ENCODE assay signal across 11 cellular contexts in genomic region chr7:37408241-37408884, GRCh38. TPM values are rescaled to one million over a fixed set of nuclear protein-coding genes. Genes with fewer than 3 reads are reported as not detected.
A peak's percentile ranks its signal among the peaks of the same experiment; 100 is the strongest.
DNase-seq lines count a peak whose midpoint lies in the region; ATAC-seq and TF ChIP-seq lines count a peak whose summit lies in the region.
"Had no signal": no experiment of that assay in that cellular context is flagged by ENCODE, and none has a peak within 500 bp of the region (broad histone marks: within the 10 kb centered on the region; RNA-seq: fewer than 3 reads in every experiment).

No MANE protein-coding gene starts in this region.

- H3K4me1 Mint-ChIP-seq in activated T-cell treated with anti-CD3 and anti-CD28 coated beads, Interleukin-2, amount 50 U/mL, for 72 hours (ENCODE audit: low read depth) = peaks cover 85% of the 10 kb centered on the region

- peaks cover 3 to 5% of the 10 kb centered on the region in 2 donors for H3K9me3 Mint-ChIP-seq in activated T-cell treated with anti-CD3 and anti-CD28 coated beads, Interleukin-2, amount 50 U/mL, for 72 hours

- no peak for TF ChIP-seq EP300 in SK-N-SH (IDR thresholded peaks at IDR 0.05; ENCODE audit: borderline replicate concordance in 1 of 2, low read depth in 1 of 2, low read length in 1 of 2)

- no peaks in the 10 kb centered on the region for H3K79me2 ChIP-seq in SK-N-SH (ENCODE audit: insufficient read depth)

- no peak overlapping the region for H3K4me3 ChIP-seq in SK-N-SH (ENCODE audit: low read depth in 2 of 2, low read length in 1 of 2)
- H3K4me3 ChIP-seq in neutrophil (ENCODE audit: low read depth in 1 of 2, low read length in 1 of 2) = peak overlapping the region; percentile 1 to 24

- H3K4me2 ChIP-seq in SK-N-SH = no peak overlapping the region

- no peak for TF ChIP-seq RAD21 in SK-N-SH (IDR thresholded peaks at IDR 0.05; ENCODE audit: low read length)

- H3K4me1 ChIP-seq in SK-N-SH (ENCODE audit: control insufficient read depth in 1 of 2, insufficient read depth in 2 of 2, low read depth in 1 of 2, low read length in 1 of 2) = peaks cover 0 to 2% of the 10 kb centered on the region in 2 experiments; a peak in 2 of 4 replicates
- peaks cover 41 to 45% of the 10 kb centered on the region in 2 experiments for H3K4me1 ChIP-seq in neutrophil (ENCODE audit: control insufficient read depth in 1 of 2, insufficient read depth in 1 of 2, low read depth in 1 of 2, low read length in 1 of 2)

- H4K20me1 ChIP-seq in SK-N-SH (ENCODE audit: insufficient read depth) = no peaks in the 10 kb centered on the region

- no peak overlapping the region for H2AFZ ChIP-seq in SK-N-SH (ENCODE audit: low read depth)

- 27% methylated on average over 9 of the region's 9 CpGs for WGBS in SK-N-SH (ENCODE audit: low lambda C conversion rate)

- peak; percentile 28 for DNase-seq in SK-N-SH
- DNase-seq in activated T-cell treated with anti-CD3 and anti-CD28 coated beads, Interleukin-2, amount 50 U/mL, for 72 hours = no peak
- no peak for DNase-seq in GM20000 (ENCODE audit: low spot score)
- DNase-seq in omental fat pad (ENCODE audit: low spot score) = no peak
- DNase-seq in NCI-H526 treated with DMSO at 0.1 percent for 48 hours (lab: John Stamatoyannopoulos, UW) = no peak
- DNase-seq: foreskin melanocyte had no signal

- TF ChIP-seq CTCF in SK-N-SH (IDR thresholded peaks at IDR 0.05) (no peak), neutrophil (IDR thresholded peaks at IDR 0.05) (no peak), GM20000 (IDR thresholded peaks at IDR 0.05; ENCODE audit: extremely low read depth, missing control alignments) (no peak), omental fat pad (IDR thresholded peaks at IDR 0.05) (no peak)

- H3K36me3 Mint-ChIP-seq in activated T-cell treated with anti-CD3 and anti-CD28 coated beads, Interleukin-2, amount 50 U/mL, for 72 hours (ENCODE audit: insufficient read depth in 2 of 2) = peaks cover 7 to 8% of the 10 kb centered on the region in 2 donors

- no peaks in the 10 kb centered on the region; the same call in 1 of the 2 replicates for H3K9me3 ChIP-seq in SK-N-SH
- H3K9me3 ChIP-seq in KOPT-K1 (ENCODE audit: insufficient read depth, low read length, poor library complexity, severe bottlenecking) = peaks cover 4% of the 10 kb centered on the region
- no peaks in the 10 kb centered on the region for H3K9me3 ChIP-seq in neutrophil

- no peaks in the 10 kb centered on the region for H3F3A ChIP-seq in SK-N-SH (replicated peaks; ENCODE audit: insufficient read depth)

- CTCF ChIA-PET in SK-N-SH (lab: Yijun Ruan, JAX) = no interaction called here

- H3K27ac Mint-ChIP-seq in activated T-cell treated with anti-CD3 and anti-CD28 coated beads, Interleukin-2, amount 50 U/mL, for 72 hours = peak overlapping the region; percentile 98

- H3K27me3 Mint-ChIP-seq in activated T-cell treated with anti-CD3 and anti-CD28 coated beads, Interleukin-2, amount 50 U/mL, for 72 hours (ENCODE audit: low read depth) = no peaks in the 10 kb centered on the region

- no peak overlapping the region for H3K9ac ChIP-seq in SK-N-SH

- H3K27ac ChIP-seq in SK-N-SH (ENCODE audit: low read depth in 2 of 2, low read length in 1 of 2) = peak overlapping the region in 1 of 2 experiments; percentile 40; a peak in 1 of 4 replicates
- peak overlapping the region; percentile 44 for H3K27ac ChIP-seq in KOPT-K1 (ENCODE audit: low read depth, low read length, poor library complexity, severe bottlenecking)
- H3K27ac ChIP-seq in neutrophil = peak overlapping the region; percentile 75
- H3K27ac ChIP-seq: 22Rv1 had no signal

- ATAC-seq in SK-N-SH treated with all-trans-retinoic acid at 6 μM for 48 hours (no peak), omental fat pad (ENCODE audit: low FRiP score) (no peak)
- ATAC-seq in activated T-cell treated with anti-CD3 and anti-CD28 coated beads, Interleukin-2, amount 50 U/mL, for 72 hours (replicated peaks in 1 of 2) = peak; percentile 63 to 69

- H3K9me2 ChIP-seq in SK-N-SH = no peaks in the 10 kb centered on the region

- H3K36me3 ChIP-seq in SK-N-SH (replicated peaks in 1 of 2; ENCODE audit: control insufficient read depth in 1 of 2, insufficient read depth in 2 of 2, low read length in 1 of 2) = no peaks in the 10 kb centered on the region
- no peaks in the 10 kb centered on the region for H3K36me3 ChIP-seq in KOPT-K1 (ENCODE audit: insufficient read depth, low read length)
- H3K36me3 ChIP-seq in neutrophil = no peaks in the 10 kb centered on the region

- peak overlapping the region; percentile 88 to 98 for H3K4me3 Mint-ChIP-seq in activated T-cell treated with anti-CD3 and anti-CD28 coated beads, Interleukin-2, amount 50 U/mL, for 72 hours
- H3K4me3 Mint-ChIP-seq: neural crest cell had no signal

- POLR2A ChIA-PET in SK-N-SH (lab: Yijun Ruan, JAX) = no interaction called here

- H3K27me3 ChIP-seq in SK-N-SH (ENCODE audit: insufficient read depth) (no peaks in the 10 kb centered on the region), neutrophil (no peaks in the 10 kb centered on the region)

TF ChIP-seq in SK-N-SH, 30 proteins besides CTCF, POLR2A, EP300 and RAD21:
- TF ChIP-seq GATA2 (CRISPR knock-in tag; IDR thresholded peaks at IDR 0.05) (peak; percentile 28; the same call in 1 of the 2 replicates), RFX5 (IDR thresholded peaks at IDR 0.05; ENCODE audit: low read length) (no peak), IRF3 (IDR thresholded peaks at IDR 0.05; ENCODE audit: low read depth, low read length) (no peak)
TF ChIP-seq in SK-N-SH: peak in this region for 1.

TF ChIP-seq in SK-N-SH treated with all-trans-retinoic acid at 6 μM for 48 hours, 23 proteins besides CTCF, POLR2A, EP300 and RAD21:
- no peak for TF ChIP-seq TOX (CRISPR knock-in tag; IDR thresholded peaks at IDR 0.05; ENCODE audit: borderline replicate concordance)
- TF ChIP-seq ZFP30 (CRISPR knock-in tag; IDR thresholded peaks at IDR 0.05) = no peak
- no peak for TF ChIP-seq OSR1 (CRISPR knock-in tag; IDR thresholded peaks at IDR 0.05)
- TF ChIP-seq ZFP3 (CRISPR knock-in tag; IDR thresholded peaks at IDR 0.05) = no peak
- TF ChIP-seq ISL1 (CRISPR knock-in tag; IDR thresholded peaks at IDR 0.05) = no peak
- no peak for TF ChIP-seq CSDC2 (CRISPR knock-in tag; IDR thresholded peaks at IDR 0.05)

RNA-seq across cellular contexts. Expression of gene ELMO1, which starts 40.3 kb away (rescaled TPM):
- 0.64 and 2.8 TPM in 2 replicates for polyA plus RNA-seq in SK-N-SH (2012; rRNA removed)
- 1.5 and 3.7 TPM in 2 replicates for polyA plus RNA-seq in SK-N-SH (2012; cell fraction: cytosol; rRNA removed)
- 1.0 and 1.5 TPM in 2 replicates for polyA plus RNA-seq in SK-N-SH (2012; cell fraction: nucleus; rRNA removed)
- 100 to 1,000 TPM in 1 of 2 donors, 10 to 100 TPM in 1; 97.2 to 113 TPM for total RNA-seq in activated T-cell treated with anti-CD3 and anti-CD28 coated beads, Interleukin-2, amount 50 U/mL, for 72 hours
- 100 to 1,000 TPM in 1 of 4 donors, 10 to 100 TPM in 3; 58.7 to 293 (median 81.0) TPM for total RNA-seq in omental fat pad

Comparison
In these comparisons a context has a peak if more than half of its experiments do, and no peak if none do; other contexts are left out.
1. H3K4me3 ChIP-seq: peak in neutrophil (2 of 2); none in SK-N-SH (0 of 2).
2. ATAC-seq: peak in activated T-cell treated with anti-CD3 and anti-CD28 coated beads, Interleukin-2, amount 50 U/mL, for 72 hours (2 of 2); none in SK-N-SH treated with all-trans-retinoic acid at 6 μM for 48 hours (single experiment) and omental fat pad (single experiment).